ENCODE assay signal across 12 cellular contexts in genomic region chr22:37284126-37284806, GRCh38. TPM values are rescaled to one million over a fixed set of nuclear protein-coding genes. Genes with fewer than 3 reads are reported as not detected.
DNase-seq lines count a peak whose midpoint lies in the region; ATAC-seq and TF ChIP-seq lines count a peak whose summit lies in the region.
"Had no signal": no experiment of that assay in that cellular context is flagged by ENCODE, and none has a peak within 500 bp of the region (broad histone marks: within the 10 kb centered on the region; RNA-seq: fewer than 3 reads in every experiment).

No MANE protein-coding gene starts in this region.

- peak overlapping the region; percentile 82 for H3K4me3 Mint-ChIP-seq in activated CD4-positive, alpha-beta T cell treated with anti-CD3 and anti-CD28 coated beads for 36 hours
- peak overlapping the region; percentile 82 for H3K4me3 Mint-ChIP-seq in activated CD4-positive, alpha-beta memory T cell treated with anti-CD3 and anti-CD28 coated beads for 36 hours

- intact Hi-C loops in activated CD4-positive, alpha-beta T cell treated with anti-CD3 and anti-CD28 coated beads for 36 hours (cut with DNase I, micrococcal nuclease), result no loop called here
- intact Hi-C loops in activated CD4-positive, alpha-beta memory T cell treated with anti-CD3 and anti-CD28 coated beads for 36 hours (cut with micrococcal nuclease), result loop anchor here (2.0 kb wide), 1 partner anchor 17 kb away; no protein-coding TSS in a partner anchor
- intact Hi-C loops in right cardiac atrium (cut with DNase I), result no loop called here

- TF ChIP-seq CTCF in suprapubic skin (IDR thresholded peaks at IDR 0.05), result no peak

- no peak for TF ChIP-seq POLR2A in suprapubic skin (IDR thresholded peaks at IDR 0.05)

- no peaks in the 10 kb centered on the region for H3K9me3 Mint-ChIP-seq in activated CD4-positive, alpha-beta T cell treated with anti-CD3 and anti-CD28 coated beads for 36 hours (ENCODE audit: low read depth)
- no peaks in the 10 kb centered on the region for H3K9me3 Mint-ChIP-seq in activated CD4-positive, alpha-beta memory T cell treated with anti-CD3 and anti-CD28 coated beads for 36 hours

- POLR2A ChIA-PET in activated CD4-positive, alpha-beta T cell treated with anti-CD3 and anti-CD28 coated beads for 36 hours (lab: Charles Lee), result no interaction called here
- POLR2A ChIA-PET in activated CD4-positive, alpha-beta memory T cell treated with anti-CD3 and anti-CD28 coated beads for 36 hours (lab: Charles Lee), result interaction anchor here (0.8 to 1.5 kb wide), 2 partner anchors 11 to 55 kb away, joined by 3 to 7 read pairs; no protein-coding TSS in a partner anchor

- peaks cover 6% of the 10 kb centered on the region for H3K36me3 Mint-ChIP-seq in activated CD4-positive, alpha-beta T cell treated with anti-CD3 and anti-CD28 coated beads for 36 hours (ENCODE audit: low read depth)
- H3K36me3 Mint-ChIP-seq in activated CD4-positive, alpha-beta memory T cell treated with anti-CD3 and anti-CD28 coated beads for 36 hours, result peaks cover 20% of the 10 kb centered on the region

- no peak for TF ChIP-seq EP300 in suprapubic skin (IDR thresholded peaks at IDR 0.05)

- H3K36me3 ChIP-seq in suprapubic skin, result no peaks in the 10 kb centered on the region
- H3K36me3 ChIP-seq: gastrocnemius medialis had no signal

- H3K4me1 Mint-ChIP-seq in activated CD4-positive, alpha-beta T cell treated with anti-CD3 and anti-CD28 coated beads for 36 hours, result peaks cover 72% of the 10 kb centered on the region
- H3K4me1 Mint-ChIP-seq in activated CD4-positive, alpha-beta memory T cell treated with anti-CD3 and anti-CD28 coated beads for 36 hours (ENCODE audit: low read depth), result peaks cover 60% of the 10 kb centered on the region

- H3K4me1 ChIP-seq in right cardiac atrium (ENCODE audit: control insufficient read depth, insufficient read depth, low read length) (peaks cover 3% of the 10 kb centered on the region), suprapubic skin (no peaks in the 10 kb centered on the region)

- H3K27ac Mint-ChIP-seq in activated CD4-positive, alpha-beta T cell treated with anti-CD3 and anti-CD28 coated beads for 36 hours, result peak overlapping the region; percentile 98
- peak overlapping the region; percentile 94 for H3K27ac Mint-ChIP-seq in activated CD4-positive, alpha-beta memory T cell treated with anti-CD3 and anti-CD28 coated beads for 36 hours

- DNase-seq in activated CD4-positive, alpha-beta T cell treated with anti-CD3 and anti-CD28 coated beads for 36 hours, result no peak
- no peak for DNase-seq in activated CD4-positive, alpha-beta T cell treated with anti-CD3 and anti-CD28 coated beads, Interleukin-2, amount 50 U/mL, for 48 hours
- no peak for DNase-seq in activated CD4-positive, alpha-beta memory T cell treated with anti-CD3 and anti-CD28 coated beads for 36 hours
- DNase-seq in right cardiac atrium (peak in 1 of 3 donors; percentile 38), suprapubic skin (ENCODE audit: low spot score in 2 of 2) (no peak), dermis blood vessel endothelial cell (no peak)
- DNase-seq in stimulated activated CD4-positive, alpha-beta T cell treated with anti-CD3 and anti-CD28 coated beads, Interleukin-12 subunit alpha, Interleukin-12 subunit beta, amount 100 ng/mL, for 4 hours, result no peak
- DNase-seq: ACHN had no signal

- 43% methylated on average over 9 of the region's 9 CpGs for WGBS in right cardiac atrium
- 55% methylated on average over 8 of the region's 9 CpGs for WGBS in suprapubic skin

- peak; percentile 4 for ATAC-seq in activated CD4-positive, alpha-beta T cell treated with anti-CD3 and anti-CD28 coated beads for 36 hours
- ATAC-seq in right cardiac atrium (peak; percentile 12 to 19), GM18870 (IDR thresholded peaks at IDR 0.05; ENCODE audit: unreplicated experiment) (no peak)
- ATAC-seq: gastrocnemius medialis had no signal

- H3K27me3 ChIP-seq in right cardiac atrium (ENCODE audit: control insufficient read depth, insufficient read depth) (no peaks in the 10 kb centered on the region), suprapubic skin (peaks cover 59% of the 10 kb centered on the region)

- H3K27me3 Mint-ChIP-seq in activated CD4-positive, alpha-beta T cell treated with anti-CD3 and anti-CD28 coated beads for 36 hours, result no peaks in the 10 kb centered on the region
- H3K27me3 Mint-ChIP-seq in activated CD4-positive, alpha-beta memory T cell treated with anti-CD3 and anti-CD28 coated beads for 36 hours, result no peaks in the 10 kb centered on the region

- CTCF ChIA-PET in activated CD4-positive, alpha-beta T cell treated with anti-CD3 and anti-CD28 coated beads for 36 hours (lab: Charles Lee), result interaction anchor here (0.7 to 1.5 kb wide), 10 partner anchors 11 to 739 kb away, joined by 3 to 5 read pairs (median 3); no protein-coding TSS in a partner anchor
- CTCF ChIA-PET in activated CD4-positive, alpha-beta memory T cell treated with anti-CD3 and anti-CD28 coated beads for 36 hours (lab: Charles Lee), result interaction anchor here (0.8 to 2.0 kb wide), 5 partner anchors 12 to 174 kb away, joined by 3 to 6 read pairs (median 4); no protein-coding TSS in a partner anchor

- peak overlapping the region; percentile 21 for H3K4me3 ChIP-seq in right cardiac atrium (ENCODE audit: low read length)
- peak overlapping the region; percentile 39 for H3K4me3 ChIP-seq in suprapubic skin
- H3K4me3 ChIP-seq: GM23248 had no signal

- H3K27ac ChIP-seq in right cardiac atrium (ENCODE audit: low read length) (no peak overlapping the region), suprapubic skin (peak overlapping the region; percentile 29)
- H3K27ac ChIP-seq: gastrocnemius medialis, GM23248 had no signal

- H3K9me3 ChIP-seq in right cardiac atrium (ENCODE audit: control insufficient read depth, low read length), result no peaks in the 10 kb centered on the region
- H3K9me3 ChIP-seq in suprapubic skin, result no peaks in the 10 kb centered on the region
- H3K9me3 ChIP-seq: gastrocnemius medialis had no signal

RNA-seq across cellular contexts. Expression of gene CYTH4, which starts 2.0 kb away (rescaled TPM):
- 10 to 100 TPM; 33.1 to 42.8 TPM for total RNA-seq in activated CD4-positive, alpha-beta T cell treated with anti-CD3 and anti-CD28 coated beads for 36 hours
- 10 to 100 TPM; 58.7 to 60.5 TPM for total RNA-seq in activated CD4-positive, alpha-beta memory T cell treated with anti-CD3 and anti-CD28 coated beads for 36 hours
- 1 to 10 TPM; 5.1 to 7.0 (median 5.9) TPM for total RNA-seq in right cardiac atrium
- 2.6 TPM for polyA plus RNA-seq in right cardiac atrium
- 1 to 10 TPM in 3 of 4 donors, under 1 TPM in 1; 0.55 to 4.3 (median 2.7) TPM for total RNA-seq in suprapubic skin
- total RNA-seq in dermis blood vessel endothelial cell, result under 0.01 TPM in 1 of 2 replicates, not detected in the other
- total RNA-seq: GM23248, myocyte had no signal
- polyA plus RNA-seq: GM23248 had no signal

RNA-seq across cellular contexts. Expression of gene RAC2, which starts 40.2 kb away (rescaled TPM):
- 100 to 1,000 TPM; 692 to 930 TPM for total RNA-seq in activated CD4-positive, alpha-beta T cell treated with anti-CD3 and anti-CD28 coated beads for 36 hours
- total RNA-seq in activated CD4-positive, alpha-beta memory T cell treated with anti-CD3 and anti-CD28 coated beads for 36 hours, result 100 to 1,000 TPM; 714 to 727 TPM
- total RNA-seq in right cardiac atrium (1 to 10 TPM; 3.6 to 8.6 (median 5.7) TPM), suprapubic skin (1 to 10 TPM; 1.9 to 3.9 (median 3.0) TPM), dermis blood vessel endothelial cell (11.2 and 32.4 TPM in 2 replicates)
- 1.8 TPM for polyA plus RNA-seq in right cardiac atrium
- total RNA-seq: myocyte had no signal

Comparison
In these comparisons a context has a peak if more than half of its experiments do, and no peak if none do; other contexts are left out.
1. RNA of gene CYTH4, which starts 2.0 kb away (total RNA-seq): 58.7 to 60.5 TPM in activated CD4-positive, alpha-beta memory T cell treated with anti-CD3 and anti-CD28 coated beads for 36 hours and 33.1 to 42.8 TPM in activated CD4-positive, alpha-beta T cell treated with anti-CD3 and anti-CD28 coated beads for 36 hours; 5.1 to 7.0 TPM in right cardiac atrium, 0.55 to 4.3 TPM in suprapubic skin and under 0.01 TPM in dermis blood vessel endothelial cell; every median in the first group is over 4 times any median in the second.
2. RNA of gene RAC2, which starts 40.2 kb away (total RNA-seq): 692 to 930 TPM in activated CD4-positive, alpha-beta T cell treated with anti-CD3 and anti-CD28 coated beads for 36 hours and 714 to 727 TPM in activated CD4-positive, alpha-beta memory T cell treated with anti-CD3 and anti-CD28 coated beads for 36 hours; 11.2 to 32.4 TPM in dermis blood vessel endothelial cell, 3.6 to 8.6 TPM in right cardiac atrium and 1.9 to 3.9 TPM in suprapubic skin; every median in the first group is over 10 times any median in the second.